8 cellular contexts compared by ENCODE assay signal in genomic region chr9:121545875-121546423, GRCh38. TPM values are rescaled to one million over a fixed set of nuclear protein-coding genes. Genes with fewer than 3 reads are reported as not detected.
DNase-seq lines count a peak whose midpoint lies in the region; ATAC-seq lines count a peak whose summit lies in the region.

No MANE protein-coding gene starts in this region.

- ATAC-seq in HG03103 (IDR thresholded peaks at IDR 0.05; ENCODE audit: low read depth, unreplicated experiment) (peak; percentile 67), left lobe of liver (peak; percentile 97)

- peak; percentile 64 for DNase-seq in SIG-M5 treated with dmso at 0.1 percent for 504 hours (lab: John Stamatoyannopoulos, UW; ENCODE audit: unreplicated experiment)
- no peak for DNase-seq in SIG-M5 (lab: John Stamatoyannopoulos, UW)
- DNase-seq in NCI-H2196 treated with DMSO at 0.1 percent for 48 hours (lab: John Stamatoyannopoulos, UW; ENCODE audit: unreplicated experiment) = peak; percentile 88
- DNase-seq in activated CD4-positive, CD25-positive, alpha-beta regulatory T cell (lab: John Stamatoyannopoulos, UW) = peak; percentile 29 to 49 (median 35)
- DNase-seq in cerebellar cortex (ENCODE audit: low spot score) = peak; percentile 95
- peak; percentile 95 for DNase-seq in left lobe of liver (ENCODE audit: low spot score)
- peak; percentile 21 for DNase-seq in stimulated activated CD4-positive, alpha-beta T cell treated with anti-CD3 and anti-CD28 coated beads, Interleukin-2, amount 100 ng/mL, for 4 hours (ENCODE audit: low read depth)

RNA-seq across cellular contexts. Expression of gene GGTA1, which starts 46.3 kb away (rescaled TPM):
- total RNA-seq in left lobe of liver = 1.2 TPM
